In genomic region chr2:26196683-26197418, GRCh38 we compare ENCODE assay signal across 2 cellular contexts.
TF ChIP-seq lines count a peak whose summit lies in the region.

No MANE protein-coding gene starts in this region.

TF ChIP-seq in HEK293, 187 proteins besides CTCF, POLR2A, EP300 and RAD21 (continued from another document):
- TF ChIP-seq PRDM6 (tag by site-specific recombination; IDR thresholded peaks at IDR 0.05) (0 out of 2 replicates have a peak, but pooled peaks have one; percentile 9), ZFHX2 (tag by site-specific recombination; conservative IDR thresholded peaks at IDR 0.05) (peak; percentile 64), ELK4 (IDR thresholded peaks at IDR 0.05; ENCODE audit: borderline replicate concordance, low read depth, low read length) (no peak)

TF ChIP-seq in WTC11, 78 proteins besides CTCF, POLR2A, EP300 and RAD21 (continued from another document):
- TF ChIP-seq IRF1 (CRISPR knock-in tag; IDR thresholded peaks at IDR 0.05) (no peak), ZNF121 (CRISPR knock-in tag; IDR thresholded peaks at IDR 0.05) (no peak), OVOL2 (CRISPR knock-in tag; IDR thresholded peaks at IDR 0.05; ENCODE audit: borderline replicate concordance) (no peak), ZNF138 (CRISPR knock-in tag; conservative IDR thresholded peaks at IDR 0.05) (no peak), NFATC4 (CRISPR knock-in tag; IDR thresholded peaks at IDR 0.05) (no peak), CDX4 (CRISPR knock-in tag; IDR thresholded peaks at IDR 0.05; ENCODE audit: borderline replicate concordance) (no peak), ZNF425 (CRISPR knock-in tag; conservative IDR thresholded peaks at IDR 0.05) (no peak), ZNF423 (CRISPR knock-in tag; IDR thresholded peaks at IDR 0.05) (no peak), CBFB (CRISPR knock-in tag; IDR thresholded peaks at IDR 0.05; ENCODE audit: low read depth) (no peak)
